ENCODE assay signal across 8 cellular contexts in genomic region chr14:64880382-64881121, GRCh38.
A peak's percentile ranks its signal among the peaks of the same experiment; 100 is the strongest.
DNase-seq lines count a peak whose midpoint lies in the region; ATAC-seq lines count a peak whose summit lies in the region.

No MANE protein-coding gene starts in this region.

- no peak overlapping the region for H3K9ac ChIP-seq in duodenal mucosa (ENCODE audit: low read depth in 1 of 2, low read length in 2 of 2)

- H3K9me3 ChIP-seq in duodenal mucosa (ENCODE audit: control insufficient read depth in 1 of 2, low read length in 2 of 2), result no peaks in the 10 kb centered on the region

- ATAC-seq in GM19397 (IDR thresholded peaks at IDR 0.05; ENCODE audit: unreplicated experiment), result peak; percentile 62
- ATAC-seq in HG03097 (IDR thresholded peaks at IDR 0.05; ENCODE audit: low FRiP score, unreplicated experiment), result no peak

- H3K27me3 ChIP-seq in duodenal mucosa (ENCODE audit: control insufficient read depth in 1 of 2, insufficient read depth in 2 of 2, low read length in 2 of 2), result peaks cover 13 to 49% of the 10 kb centered on the region in 2 donors

- peak; percentile 27 for DNase-seq in AG08396 (ENCODE audit: low spot score)
- DNase-seq in NCI-H2171 (lab: John Stamatoyannopoulos, UW), result peak; percentile 80
- peak; percentile 58 for DNase-seq in activated CD4-positive, alpha-beta T cell treated with anti-CD3 and anti-CD28 coated beads, Interleukin-2, amount 50 U/mL, for 1 hour
- DNase-seq in middle frontal gyrus (ENCODE audit: extremely low spot score, low spot score), result peak; percentile 43
- DNase-seq in stimulated activated CD8-positive, alpha-beta memory T cell treated with anti-CD3 and anti-CD28 coated beads, Interleukin-15, amount 100 ng/mL, for 48 hours (ENCODE audit: low read depth in 2 of 2), result peak; percentile 19 to 41

- H3K4me3 ChIP-seq in duodenal mucosa (ENCODE audit: low read depth in 1 of 2, low read length in 2 of 2), result peak overlapping the region; percentile 63 to 66

- no peak overlapping the region for H3K27ac ChIP-seq in duodenal mucosa (ENCODE audit: low read depth, low read length)

- peaks cover 0 to 12% of the 10 kb centered on the region in 2 donors for H3K4me1 ChIP-seq in duodenal mucosa (ENCODE audit: control insufficient read depth in 1 of 2, insufficient read depth in 2 of 2, low read length in 2 of 2)

- no peaks in the 10 kb centered on the region for H3K36me3 ChIP-seq in duodenal mucosa (ENCODE audit: control insufficient read depth in 1 of 2, insufficient read depth in 2 of 2, low read length in 2 of 2)

Comparison
In these comparisons a context has a peak if more than half of its experiments do, and no peak if none do; other contexts are left out.
1. DNase-seq: peak in every context shown above with its lines; median percentile 80 in NCI-H2171; 58 in activated CD4-positive, alpha-beta T cell treated with anti-CD3 and anti-CD28 coated beads, Interleukin-2, amount 50 U/mL, for 1 hour; 43 in middle frontal gyrus; 30 in stimulated activated CD8-positive, alpha-beta memory T cell treated with anti-CD3 and anti-CD28 coated beads, Interleukin-15, amount 100 ng/mL, for 48 hours; 27 in AG08396.